Comparison of ENCODE assay signal across 1 cellular context in genomic region chr2:220025207-220025606, GRCh38.
TF ChIP-seq lines count a peak whose summit lies in the region.

No MANE protein-coding gene starts in this region.

TF ChIP-seq in HepG2, 621 proteins besides CTCF, POLR2A, EP300 and RAD21 (continued from another document):
- no peak for TF ChIP-seq FOXP4 (CRISPR knock-in tag; IDR thresholded peaks at IDR 0.05)
- no peak for TF ChIP-seq BCLAF1 (IDR thresholded peaks at IDR 0.05)
- no peak for TF ChIP-seq ZSCAN25 (CRISPR knock-in tag; IDR thresholded peaks at IDR 0.05)
- no peak for TF ChIP-seq ZNF232 (CRISPR knock-in tag; IDR thresholded peaks at IDR 0.05; ENCODE audit: borderline replicate concordance)
- TF ChIP-seq SMAD3 (CRISPR knock-in tag; IDR thresholded peaks at IDR 0.05): no peak
